In genomic region chr5:159965031-159965837, GRCh38 we compare ENCODE assay signal across 8 cellular contexts. TPM values are rescaled to one million over a fixed set of nuclear protein-coding genes. Genes with fewer than 3 reads are reported as not detected.
DNase-seq lines count a peak whose midpoint lies in the region; ATAC-seq, FAIRE-seq and TF ChIP-seq lines count a peak whose summit lies in the region.

No MANE protein-coding gene starts in this region.

- H3K4me2 ChIP-seq in OCI-LY3 (ENCODE audit: low read length): peak overlapping the region; percentile 49

- no peaks in the 10 kb centered on the region for H3K27me3 ChIP-seq in OCI-LY3 (ENCODE audit: low read depth, low read length)
- H3K27me3 ChIP-seq in bronchial epithelial cell (ENCODE audit: control insufficient read depth, insufficient read depth, low read length): no peaks in the 10 kb centered on the region

- no peaks in the 10 kb centered on the region for H4K20me1 ChIP-seq in OCI-LY3 (ENCODE audit: insufficient read depth, low read length)

- DNase-seq in ACHN: peak; percentile 42
- no peak for DNase-seq in GM12891 (ENCODE audit: insufficient read length, low spot score)
- DNase-seq in bronchial epithelial cell (ENCODE audit: low read depth): peak; percentile 18
- DNase-seq in left kidney (ENCODE audit: low read depth, low spot score): peak; percentile 87
- peak; percentile 40 for DNase-seq in stromal cell of bone marrow (ENCODE audit: low read depth)

- FAIRE-seq in GM12891 (lab: Jason Lieb, UNC) (peak; percentile 41), bronchial epithelial cell (lab: Jason Lieb, UNC) (no peak)

- H3K4me1 ChIP-seq in OCI-LY3 (ENCODE audit: low read length): peaks cover 5% of the 10 kb centered on the region; the same call in 1 of the 2 replicates

- ATAC-seq in HG02571 (IDR thresholded peaks at IDR 0.05; ENCODE audit: unreplicated experiment): no peak
- ATAC-seq in GM19452 (IDR thresholded peaks at IDR 0.05; ENCODE audit: unreplicated experiment): no peak

- H3K79me2 ChIP-seq in OCI-LY3 (ENCODE audit: low read length): no peaks in the 10 kb centered on the region

- H3K36me3 ChIP-seq in OCI-LY3 (replicated peaks; ENCODE audit: low read depth, low read length) (no peaks in the 10 kb centered on the region), bronchial epithelial cell (ENCODE audit: control insufficient read depth, insufficient read depth, low read length) (no peaks in the 10 kb centered on the region)

- no peak overlapping the region for H2AFZ ChIP-seq in OCI-LY3 (ENCODE audit: low read depth, low read length)

- H3K27ac ChIP-seq in OCI-LY3 (ENCODE audit: low read length): no peak overlapping the region

- no peak overlapping the region for H3K9ac ChIP-seq in OCI-LY3 (ENCODE audit: low read length)

- H3K4me3 ChIP-seq in OCI-LY3 (ENCODE audit: low read length) (no peak overlapping the region), bronchial epithelial cell (ENCODE audit: low read depth, low read length) (no peak overlapping the region)

- H3K9me3 ChIP-seq in OCI-LY3 (ENCODE audit: insufficient read depth, low read length): no peaks in the 10 kb centered on the region

- TF ChIP-seq POLR2A in GM12891 (IDR thresholded peaks at IDR 0.05; ENCODE audit: low read depth, low read length): no peak

- TF ChIP-seq CTCF in OCI-LY3 (IDR thresholded peaks at IDR 0.05; ENCODE audit: low read depth, low read length) (peak; percentile 57), bronchial epithelial cell (IDR thresholded peaks at IDR 0.05; ENCODE audit: insufficient read depth, low read length, severe bottlenecking) (peak; percentile 52)

- in situ Hi-C loops in ACHN (cut with HindIII; ENCODE audit: low pct_ligation_motif_present, low pct_unique_long_range_greater_than_20kb, low sequenced_read_pairs): no loop called here

TF ChIP-seq in GM12891, 5 proteins besides CTCF, POLR2A, EP300 and RAD21:
- no peak for TF ChIP-seq PAX5 (IDR thresholded peaks at IDR 0.05; ENCODE audit: insufficient read depth, low read length, severe bottlenecking)
- no peak for TF ChIP-seq POU2F2 (IDR thresholded peaks at IDR 0.05; ENCODE audit: low read depth, low read length)
- no peak for TF ChIP-seq POLR2AphosphoS5 (IDR thresholded peaks at IDR 0.05; ENCODE audit: low read depth, low read length)
- TF ChIP-seq SPI1 (IDR thresholded peaks at IDR 0.05; ENCODE audit: low read depth, low read length): no peak
- no peak for TF ChIP-seq TAF1 (IDR thresholded peaks at IDR 0.05; ENCODE audit: low read depth, low read length)

RNA-seq across cellular contexts. Expression of gene TTC1, which starts 43.7 kb away (rescaled TPM):
- 65.9 TPM for polyA plus RNA-seq in GM12891 (2012; ENCODE audit: low read depth, missing spikeins)
- 25.5 and 42.4 TPM in 2 replicates for total RNA-seq in bronchial epithelial cell

RNA-seq across cellular contexts. Expression of gene ADRA1B, which starts 49.0 kb away (rescaled TPM):
- polyA plus RNA-seq in GM12891 (2012; ENCODE audit: low read depth, missing spikeins): not detected
- under 0.01 TPM in 1 of 2 replicates, not detected in the other for total RNA-seq in bronchial epithelial cell
